Comparison of ENCODE assay signal across 9 cellular contexts in the genomic region with DNA sequence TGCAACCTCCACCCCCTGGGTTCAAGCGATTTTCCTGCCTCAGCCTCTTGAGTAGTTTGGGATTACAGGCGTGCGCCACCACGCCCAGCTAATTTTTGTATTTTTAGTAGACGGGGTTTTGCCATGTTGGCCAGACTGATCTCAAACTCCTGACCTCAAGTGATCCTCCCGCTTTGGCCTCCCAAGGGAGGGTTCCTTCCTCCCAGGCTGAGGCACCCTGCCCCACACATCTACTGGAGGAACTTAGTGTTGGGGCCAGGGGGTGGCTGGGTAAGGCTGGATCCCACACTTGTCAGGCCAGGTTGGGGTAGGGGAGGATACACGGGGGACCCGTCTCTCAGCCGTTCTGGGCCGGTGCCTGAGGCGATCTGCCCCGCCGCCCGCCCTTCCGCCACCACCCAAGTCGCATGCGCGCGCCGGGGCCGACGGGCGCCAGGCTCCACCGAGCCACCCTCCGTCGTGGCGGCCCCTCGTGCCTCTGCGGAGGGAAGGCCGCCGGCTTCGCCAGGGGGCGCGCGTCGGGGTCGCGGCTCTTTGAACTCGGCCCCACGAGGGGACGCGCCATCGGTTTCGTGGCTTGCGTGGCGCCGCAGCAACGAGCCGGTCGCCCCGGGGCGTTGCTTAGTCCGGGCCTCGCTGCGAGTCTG. TPM values are rescaled to one million over a fixed set of nuclear protein-coding genes. Genes with fewer than 3 reads are reported as not detected.
DNase-seq lines count a peak whose midpoint lies in the region; ATAC-seq and TF ChIP-seq lines count a peak whose summit lies in the region.
"Had no signal": no experiment of that assay in that cellular context is flagged by ENCODE, and none has a peak within 500 bp of the region (broad histone marks: within the 10 kb centered on the region; RNA-seq: fewer than 3 reads in every experiment).

No MANE protein-coding gene starts in this region.

- peaks cover 6% of the 10 kb centered on the region for H3K36me3 Mint-ChIP-seq in stimulated activated naive CD8-positive, alpha-beta T cell treated with anti-CD3 and anti-CD28 coated beads, Interleukin-15, Interleukin-2, amounts not matched to agents 100 ng/mL and 50 ng/mL, for 24 hours (ENCODE audit: low read depth)

- H3K9me3 ChIP-seq in breast epithelium: no peaks in the 10 kb centered on the region

- peak overlapping the region; percentile 87 to 97 for H3K27ac ChIP-seq in breast epithelium

- no peak for TF ChIP-seq CTCF in breast epithelium (IDR thresholded peaks at IDR 0.05)

- peaks cover 0 to 9% of the 10 kb centered on the region in 2 donors for H3K4me1 ChIP-seq in breast epithelium

- no peaks in the 10 kb centered on the region for H3K9me3 Mint-ChIP-seq in stimulated activated naive CD8-positive, alpha-beta T cell treated with anti-CD3 and anti-CD28 coated beads, Interleukin-15, Interleukin-2, amounts not matched to agents 100 ng/mL and 50 ng/mL, for 24 hours

- no peak for TF ChIP-seq POLR2A in breast epithelium (IDR thresholded peaks at IDR 0.05)

- no peaks in the 10 kb centered on the region for H3K27me3 ChIP-seq in breast epithelium

- ATAC-seq in GM18909 (IDR thresholded peaks at IDR 0.05; ENCODE audit: poor library complexity, unreplicated experiment): peak; percentile 27
- ATAC-seq in HG03066 (IDR thresholded peaks at IDR 0.05; ENCODE audit: low read depth, unreplicated experiment): peak; percentile 10
- ATAC-seq in left lobe of liver: peak; percentile 62

- peaks cover 66% of the 10 kb centered on the region for H3K4me1 Mint-ChIP-seq in stimulated activated naive CD8-positive, alpha-beta T cell treated with anti-CD3 and anti-CD28 coated beads, Interleukin-15, Interleukin-2, amounts not matched to agents 100 ng/mL and 50 ng/mL, for 24 hours (ENCODE audit: low read depth)

- no peaks in the 10 kb centered on the region for H3K27me3 Mint-ChIP-seq in stimulated activated naive CD8-positive, alpha-beta T cell treated with anti-CD3 and anti-CD28 coated beads, Interleukin-15, Interleukin-2, amounts not matched to agents 100 ng/mL and 50 ng/mL, for 24 hours

- intact Hi-C loops in breast epithelium (cut with DNase I; ENCODE audit: low total_unique reads): loop anchor here (10.0 kb wide), 1 partner anchor 129 kb away; the partner anchor contains the start of gene PPP1R1B

- H3K36me3 ChIP-seq in breast epithelium: no peaks in the 10 kb centered on the region

- H3K4me3 Mint-ChIP-seq in stimulated activated naive CD8-positive, alpha-beta T cell treated with anti-CD3 and anti-CD28 coated beads, Interleukin-15, Interleukin-2, amounts not matched to agents 100 ng/mL and 50 ng/mL, for 24 hours: peak overlapping the region; percentile 78

- DNase-seq in DMS153 (lab: John Stamatoyannopoulos, UW) (peak; percentile 27), RKO (ENCODE audit: low spot score) (peak; percentile 24), breast epithelium (ENCODE audit: low spot score in 2 of 2) (peak in 1 of 2 donors; percentile 20), left lobe of liver (ENCODE audit: low spot score) (no peak), retina (no peak)

- H3K27ac Mint-ChIP-seq in stimulated activated naive CD8-positive, alpha-beta T cell treated with anti-CD3 and anti-CD28 coated beads, Interleukin-15, Interleukin-2, amounts not matched to agents 100 ng/mL and 50 ng/mL, for 24 hours: peak overlapping the region; percentile 94

- peak overlapping the region; percentile 66 to 96 (median 70) for H3K4me3 ChIP-seq in breast epithelium

RNA-seq across cellular contexts. Expression of gene GRB7, which starts 15.9 kb away (rescaled TPM):
- total RNA-seq in breast epithelium (10 to 100 TPM in 2 of 3 donors, not detected in 1; 27.9 to 69.2 TPM), left lobe of liver (12.0 TPM)
- total RNA-seq: frontal cortex had no signal

RNA-seq across cellular contexts. Expression of gene MIEN1, which starts 23.3 kb away (rescaled TPM):
- total RNA-seq in breast epithelium (10 to 100 TPM; 50.7 to 68.2 (median 61.6) TPM), left lobe of liver (25.2 TPM)

RNA-seq across cellular contexts. Expression of gene ERBB2, which starts 53.8 kb away (rescaled TPM):
- total RNA-seq in breast epithelium (100 to 1,000 TPM in 1 of 3 donors, 10 to 100 TPM in 2; 13.1 to 118 (median 59.0) TPM), left lobe of liver (23.1 TPM)

Comparison
In these comparisons a context has a peak if more than half of its experiments do, and no peak if none do; other contexts are left out.
1. DNase-seq: peak in DMS153 (single experiment) and RKO (single experiment); none in left lobe of liver (single experiment) and retina (single experiment).
2. ATAC-seq: peak in every context shown above with its lines; median percentile 62 in left lobe of liver; 27 in GM18909; 10 in HG03066.